In genomic region chr3:62319570-62320243, GRCh38 we compare ENCODE assay signal across 8 cellular contexts. TPM values are rescaled to one million over a fixed set of nuclear protein-coding genes. Genes with fewer than 3 reads are reported as not detected.
DNase-seq lines count a peak whose midpoint lies in the region; ATAC-seq lines count a peak whose summit lies in the region.

No MANE protein-coding gene starts in this region.

- H3K9ac ChIP-seq in subcutaneous abdominal adipose tissue (ENCODE audit: low read length in 5 of 5) = no peak overlapping the region

- H3K27ac Mint-ChIP-seq in activated T-cell treated with anti-CD3 and anti-CD28 coated beads, Interleukin-2, amount 50 U/mL, for 24 hours = peak overlapping the region; percentile 99
- H3K27ac Mint-ChIP-seq in T-helper 17 cell = no peak overlapping the region

- no peak for ATAC-seq in T-helper 17 cell
- ATAC-seq in GM19035 (IDR thresholded peaks at IDR 0.05; ENCODE audit: unreplicated experiment) = no peak
- no peak for ATAC-seq in HG02973 (IDR thresholded peaks at IDR 0.05; ENCODE audit: unreplicated experiment)

- peaks cover 35% of the 10 kb centered on the region for H3K36me3 Mint-ChIP-seq in activated T-cell treated with anti-CD3 and anti-CD28 coated beads, Interleukin-2, amount 50 U/mL, for 24 hours (ENCODE audit: low read depth)
- H3K36me3 Mint-ChIP-seq in T-helper 17 cell (ENCODE audit: low read depth) = peaks cover 2% of the 10 kb centered on the region

- no peak for DNase-seq in activated T-cell treated with anti-CD3 and anti-CD28 coated beads, Interleukin-2, amount 50 U/mL, for 24 hours
- no peak for DNase-seq in activated T-cell treated with anti-CD3 and anti-CD28 coated beads for 4 hours
- no peak for DNase-seq in T-helper 17 cell
- no peak for DNase-seq in ACHN

- H3K27me3 Mint-ChIP-seq in activated T-cell treated with anti-CD3 and anti-CD28 coated beads, Interleukin-2, amount 50 U/mL, for 24 hours = peaks cover 52% of the 10 kb centered on the region
- H3K27me3 Mint-ChIP-seq in T-helper 17 cell = peaks cover 12% of the 10 kb centered on the region

- peaks cover 22% of the 10 kb centered on the region for H3K9me3 Mint-ChIP-seq in activated T-cell treated with anti-CD3 and anti-CD28 coated beads, Interleukin-2, amount 50 U/mL, for 24 hours

- peaks cover 0 to 15% (median 10%) of the 10 kb centered on the region in 5 donors for H3K4me1 ChIP-seq in subcutaneous abdominal adipose tissue (ENCODE audit: control insufficient read depth in 5 of 5, insufficient read depth in 5 of 5, low read length in 5 of 5)

- H3K36me3 ChIP-seq in subcutaneous abdominal adipose tissue (ENCODE audit: control insufficient read depth in 5 of 5, insufficient read depth in 5 of 5, low read length in 5 of 5) = peaks cover 0 to 3% (median 2%) of the 10 kb centered on the region in 5 donors

- H3K27ac ChIP-seq in subcutaneous abdominal adipose tissue (ENCODE audit: low read depth, low read length) = no peak overlapping the region

- peaks cover 20% of the 10 kb centered on the region for H3K4me1 Mint-ChIP-seq in activated T-cell treated with anti-CD3 and anti-CD28 coated beads, Interleukin-2, amount 50 U/mL, for 24 hours (ENCODE audit: low read depth)
- peaks cover 4% of the 10 kb centered on the region for H3K4me1 Mint-ChIP-seq in T-helper 17 cell

- in situ Hi-C loops in ACHN (cut with HindIII; ENCODE audit: low pct_ligation_motif_present, low pct_unique_long_range_greater_than_20kb, low sequenced_read_pairs) = no loop called here

- H3K27me3 ChIP-seq in subcutaneous abdominal adipose tissue (ENCODE audit: control insufficient read depth in 5 of 5, insufficient read depth in 4 of 5, low read length in 5 of 5) = no peaks in the 10 kb centered on the region

- H3K9me3 ChIP-seq in T-helper 17 cell (ENCODE audit: control insufficient read depth, low read length, poor library complexity, severe bottlenecking) = no peaks in the 10 kb centered on the region
- peaks cover 0 to 3% (median 0%) of the 10 kb centered on the region in 5 donors for H3K9me3 ChIP-seq in subcutaneous abdominal adipose tissue (ENCODE audit: control insufficient read depth in 5 of 5, low read length in 5 of 5)

- H3K4me3 ChIP-seq in iPS-11a (ENCODE audit: low read depth, low read length) (peak overlapping the region; percentile 89), subcutaneous abdominal adipose tissue (ENCODE audit: low read depth in 1 of 5, low read length in 5 of 5) (peak overlapping the region; percentile 66 to 89 (median 77))

- H3K4me3 Mint-ChIP-seq in activated T-cell treated with anti-CD3 and anti-CD28 coated beads, Interleukin-2, amount 50 U/mL, for 24 hours = peak overlapping the region; percentile 92
- peak overlapping the region; percentile 91 for H3K4me3 Mint-ChIP-seq in T-helper 17 cell

RNA-seq across cellular contexts. Expression of gene FEZF2, which starts 53.6 kb away (rescaled TPM):
- not detected for total RNA-seq in T-helper 17 cell
